Comparison of ENCODE assay signal across 1 cellular context in the genomic region with DNA sequence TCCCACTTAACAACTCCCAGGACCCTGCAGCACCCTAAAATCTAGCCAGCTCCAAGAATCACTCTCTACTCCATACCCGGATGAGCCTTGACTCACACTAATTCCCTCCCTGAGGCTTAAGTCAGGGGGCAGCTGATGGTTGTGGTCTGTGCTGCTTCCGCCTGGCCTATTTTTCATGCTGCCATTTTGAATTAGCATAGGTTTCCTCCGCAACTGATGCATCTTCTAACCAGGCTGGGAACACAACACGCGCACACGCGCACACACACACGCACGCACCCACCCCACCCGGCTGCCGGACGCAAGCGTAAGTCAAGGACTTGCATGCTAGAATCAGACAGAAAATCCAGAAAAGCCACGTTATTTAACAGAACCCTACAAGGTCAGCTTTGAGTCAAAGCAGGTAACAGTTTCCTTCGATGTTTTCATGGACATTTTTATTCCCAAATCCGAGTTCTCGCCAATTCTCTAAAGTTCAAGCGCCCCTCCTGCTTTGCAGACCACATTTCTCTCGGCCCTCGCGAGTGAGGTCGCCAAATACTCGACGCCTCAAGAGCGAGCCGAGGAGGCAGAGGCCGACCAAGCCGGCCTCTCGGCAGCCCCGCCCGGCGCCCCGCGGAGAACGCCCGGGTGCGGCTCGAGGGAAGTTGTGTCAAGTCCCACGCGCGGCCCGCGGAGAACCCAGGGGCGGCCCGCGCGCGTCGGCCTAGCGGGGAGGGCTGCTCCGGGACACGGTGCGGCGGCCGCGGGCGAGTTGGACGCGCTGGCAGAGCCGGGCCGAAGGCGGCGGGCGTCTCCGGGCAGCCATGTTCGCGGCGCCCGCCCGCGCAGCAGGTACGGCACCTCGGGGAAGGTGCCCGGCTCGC.
A peak's percentile ranks its signal among the peaks of the same experiment; 100 is the strongest.
TF ChIP-seq lines count a peak whose summit lies in the region.

No MANE protein-coding gene starts in this region.

TF ChIP-seq in A549, 52 proteins besides CTCF, POLR2A, EP300 and RAD21 (continued from another document):
- TF ChIP-seq, protein P1, sequence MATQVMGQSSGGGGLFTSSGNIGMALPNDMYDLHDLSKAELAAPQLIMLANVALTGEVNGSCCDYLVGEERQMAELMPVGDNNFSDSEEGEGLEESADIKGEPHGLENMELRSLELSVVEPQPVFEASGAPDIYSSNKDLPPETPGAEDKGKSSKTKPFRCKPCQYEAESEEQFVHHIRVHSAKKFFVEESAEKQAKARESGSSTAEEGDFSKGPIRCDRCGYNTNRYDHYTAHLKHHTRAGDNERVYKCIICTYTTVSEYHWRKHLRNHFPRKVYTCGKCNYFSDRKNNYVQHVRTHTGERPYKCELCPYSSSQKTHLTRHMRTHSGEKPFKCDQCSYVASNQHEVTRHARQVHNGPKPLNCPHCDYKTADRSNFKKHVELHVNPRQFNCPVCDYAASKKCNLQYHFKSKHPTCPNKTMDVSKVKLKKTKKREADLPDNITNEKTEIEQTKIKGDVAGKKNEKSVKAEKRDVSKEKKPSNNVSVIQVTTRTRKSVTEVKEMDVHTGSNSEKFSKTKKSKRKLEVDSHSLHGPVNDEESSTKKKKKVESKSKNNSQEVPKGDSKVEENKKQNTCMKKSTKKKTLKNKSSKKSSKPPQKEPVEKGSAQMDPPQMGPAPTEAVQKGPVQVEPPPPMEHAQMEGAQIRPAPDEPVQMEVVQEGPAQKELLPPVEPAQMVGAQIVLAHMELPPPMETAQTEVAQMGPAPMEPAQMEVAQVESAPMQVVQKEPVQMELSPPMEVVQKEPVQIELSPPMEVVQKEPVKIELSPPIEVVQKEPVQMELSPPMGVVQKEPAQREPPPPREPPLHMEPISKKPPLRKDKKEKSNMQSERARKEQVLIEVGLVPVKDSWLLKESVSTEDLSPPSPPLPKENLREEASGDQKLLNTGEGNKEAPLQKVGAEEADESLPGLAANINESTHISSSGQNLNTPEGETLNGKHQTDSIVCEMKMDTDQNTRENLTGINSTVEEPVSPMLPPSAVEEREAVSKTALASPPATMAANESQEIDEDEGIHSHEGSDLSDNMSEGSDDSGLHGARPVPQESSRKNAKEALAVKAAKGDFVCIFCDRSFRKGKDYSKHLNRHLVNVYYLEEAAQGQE (IDR thresholded peaks at IDR 0.05): 0 out of 2 replicates have a peak, but pooled peaks have one; percentile 13
- TF ChIP-seq NR3C1 (IDR thresholded peaks at IDR 0.05): no peak
- TF ChIP-seq CEBPB (IDR thresholded peaks at IDR 0.05): no peak
- no peak for TF ChIP-seq RCOR1 (IDR thresholded peaks at IDR 0.05; ENCODE audit: low read depth, low read length)
- no peak for TF ChIP-seq ZNF302 (CRISPR knock-in tag; IDR thresholded peaks at IDR 0.05)
- no peak; the same call in 1 of the 2 replicates for TF ChIP-seq HOXB5 (CRISPR knock-in tag; IDR thresholded peaks at IDR 0.05)
- no peak for TF ChIP-seq FOSL2 (IDR thresholded peaks at IDR 0.05)
- no peak for TF ChIP-seq FOSL2 (CRISPR knock-in tag; IDR thresholded peaks at IDR 0.05)
- no peak; the same call in 1 of the 2 replicates for TF ChIP-seq RARB (CRISPR knock-in tag; IDR thresholded peaks at IDR 0.05)
- no peak for TF ChIP-seq ESRRA (IDR thresholded peaks at IDR 0.05; ENCODE audit: borderline replicate concordance, low read length)
- TF ChIP-seq EHMT2 (IDR thresholded peaks at IDR 0.05; ENCODE audit: low read depth): peak; percentile 90
- no peak for TF ChIP-seq BHLHE40 (IDR thresholded peaks at IDR 0.05; ENCODE audit: low read depth, low read length)
- TF ChIP-seq SREBF2 (IDR thresholded peaks at IDR 0.05): no peak
- TF ChIP-seq JUNB (IDR thresholded peaks at IDR 0.05): no peak
- no peak for TF ChIP-seq MAFK (IDR thresholded peaks at IDR 0.05; ENCODE audit: partially characterized antibody)
- peak; percentile 84; the same call in 1 of the 2 replicates for TF ChIP-seq RNF2 (IDR thresholded peaks at IDR 0.05; ENCODE audit: borderline replicate concordance, low read depth)
- 0 out of 2 replicates have a peak, but pooled peaks have one; percentile 16 for TF ChIP-seq HDAC2 (IDR thresholded peaks at IDR 0.05)
- TF ChIP-seq CHD2 (IDR thresholded peaks at IDR 0.05; ENCODE audit: low read length, partially characterized antibody): no peak
- TF ChIP-seq NFE2L2 (conservative IDR thresholded peaks at IDR 0.05; ENCODE audit: low read length): no peak
- TF ChIP-seq, protein P2, sequence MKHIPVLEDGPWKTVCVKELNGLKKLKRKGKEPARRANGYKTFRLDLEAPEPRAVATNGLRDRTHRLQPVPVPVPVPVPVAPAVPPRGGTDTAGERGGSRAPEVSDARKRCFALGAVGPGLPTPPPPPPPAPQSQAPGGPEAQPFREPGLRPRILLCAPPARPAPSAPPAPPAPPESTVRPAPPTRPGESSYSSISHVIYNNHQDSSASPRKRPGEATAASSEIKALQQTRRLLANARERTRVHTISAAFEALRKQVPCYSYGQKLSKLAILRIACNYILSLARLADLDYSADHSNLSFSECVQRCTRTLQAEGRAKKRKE (CRISPR knock-in tag; IDR thresholded peaks at IDR 0.05; ENCODE audit: low read depth): peak; percentile 82
- TF ChIP-seq ZFP36 (IDR thresholded peaks at IDR 0.05; ENCODE audit: borderline replicate concordance, partially characterized antibody): no peak
- no peak for TF ChIP-seq NPAS2 (CRISPR knock-in tag; IDR thresholded peaks at IDR 0.05; ENCODE audit: borderline replicate concordance)
- TF ChIP-seq, protein P3, sequence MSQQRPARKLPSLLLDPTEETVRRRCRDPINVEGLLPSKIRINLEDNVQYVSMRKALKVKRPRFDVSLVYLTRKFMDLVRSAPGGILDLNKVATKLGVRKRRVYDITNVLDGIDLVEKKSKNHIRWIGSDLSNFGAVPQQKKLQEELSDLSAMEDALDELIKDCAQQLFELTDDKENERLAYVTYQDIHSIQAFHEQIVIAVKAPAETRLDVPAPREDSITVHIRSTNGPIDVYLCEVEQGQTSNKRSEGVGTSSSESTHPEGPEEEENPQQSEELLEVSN (IDR thresholded peaks at IDR 0.05; ENCODE audit: borderline replicate concordance, low read depth): peak; percentile 78
- no peak for TF ChIP-seq MAZ (IDR thresholded peaks at IDR 0.05; ENCODE audit: borderline replicate concordance, low read depth, low read length)
- TF ChIP-seq FOSB (CRISPR knock-in tag; IDR thresholded peaks at IDR 0.05): no peak
- peak in 1 of 2 experiments; percentile 18; a peak in 2 of 5 replicates for TF ChIP-seq JUN (IDR thresholded peaks at IDR 0.05)
- TF ChIP-seq CBX8 (IDR thresholded peaks at IDR 0.05): no peak
- TF ChIP-seq POLR2AphosphoS2 (conservative IDR thresholded peaks at IDR 0.05; ENCODE audit: low read length): no peak
- peak; percentile 20 for TF ChIP-seq PHF8 (IDR thresholded peaks at IDR 0.05; ENCODE audit: borderline replicate concordance, low read depth)
- TF ChIP-seq TP53 (CRISPR knock-in tag; IDR thresholded peaks at IDR 0.05): no peak
- no peak for TF ChIP-seq ZSCAN20 (CRISPR knock-in tag; IDR thresholded peaks at IDR 0.05)
- TF ChIP-seq FOXS1 (CRISPR knock-in tag; IDR thresholded peaks at IDR 0.05): 0 out of 2 replicates have a peak, but pooled peaks have one; percentile 41
